In genomic region chr3:119859728-119860127, GRCh38 we compare ENCODE assay signal across 27 cellular contexts.
"Had no signal": no experiment of that assay in that cellular context is flagged by ENCODE, and none has a peak within 500 bp of the region (broad histone marks: within the 10 kb centered on the region; RNA-seq: fewer than 3 reads in every experiment).

No MANE protein-coding gene starts in this region.

- ATAC-seq: left lobe of liver; pancreas; right cardiac atrium; sciatic nerve; stimulated activated naive B cell treated with anti-CD40 and anti-IgM and Interleukin-4, amounts not matched to agents 10 μg/mL and 1 μg/mL and 100 μg/mL, for 72 hours; stimulated activated naive CD8-positive, alpha-beta T cell treated with anti-CD3 and anti-CD28 coated beads, Interleukin-15, Interleukin-2, amounts not matched to agents 100 U/mL and 50 U/mL, for 24 hours had no signal

- H3K4me1 Mint-ChIP-seq: mesothelial cell of epicardium; naive B cell; nephron; neural crest cell; stimulated activated naive B cell treated with anti-CD40 and anti-IgM and Interleukin-4, amounts not matched to agents 10 μg/mL and 1 μg/mL and 100 μg/mL, for 72 hours had no signal

- H3K27me3 ChIP-seq: heart right ventricle, hepatocyte, pancreas, stomach, testis, thyroid gland, transverse colon, upper lobe of left lung, vagina had no signal

- H3K4me1 ChIP-seq: pancreas, stomach, testis, thyroid gland, transverse colon, upper lobe of left lung, vagina had no signal

- H3K9me3 ChIP-seq: pancreas, stomach, testis, thyroid gland, transverse colon, upper lobe of left lung, vagina had no signal

- H3K4me3 ChIP-seq: heart right ventricle, hepatocyte, lung, pancreas, skin epidermis, stomach, testis, thyroid gland, transverse colon, upper lobe of left lung, vagina had no signal

- H3K27me3 Mint-ChIP-seq: naive B cell; stimulated activated naive B cell treated with anti-CD40 and anti-IgM and Interleukin-4, amounts not matched to agents 10 μg/mL and 1 μg/mL and 100 μg/mL, for 72 hours had no signal

- H3K27ac Mint-ChIP-seq: mesothelial cell of epicardium; naive B cell; nephron; stimulated activated naive B cell treated with anti-CD40 and anti-IgM and Interleukin-4, amounts not matched to agents 10 μg/mL and 1 μg/mL and 100 μg/mL, for 72 hours had no signal

- DNase-seq: heart right ventricle; islet precursor cell; mesendoderm; naive B cell; nucleus accumbens; pancreas; right cardiac atrium; stimulated activated CD4-positive, alpha-beta T cell treated with anti-CD3 and anti-CD28 coated beads, Interleukin-12 subunit alpha, Interleukin-12 subunit beta, amount 100 ng/mL, for 4 hours; stimulated activated CD4-positive, alpha-beta T cell treated with anti-CD3 and anti-CD28 coated beads, Interleukin-15, amount 100 ng/mL, for 24 hours; stimulated activated CD4-positive, alpha-beta T cell treated with anti-CD3 and anti-CD28 coated beads, Interleukin-2, amount 100 ng/mL, for 24 hours; stimulated activated CD4-positive, alpha-beta T cell treated with anti-CD3 and anti-CD28 coated beads, Interleukin-4, amount 100 ng/mL, for 1 hour; stimulated activated naive B cell treated with anti-CD40 and anti-IgM and Interleukin-4, amounts not matched to agents 10 μg/mL and 1 μg/mL and 100 μg/mL, for 72 hours; stimulated activated naive CD8-positive, alpha-beta T cell treated with anti-CD3 and anti-CD28 coated beads, Interleukin-15, Interleukin-2, amounts not matched to agents 100 U/mL and 50 U/mL, for 24 hours; stomach; testis; thyroid gland; transverse colon; upper lobe of left lung had no signal

- H3K27ac ChIP-seq: hepatocyte, pancreas, skin epidermis, stomach, testis, thyroid gland, transverse colon, upper lobe of left lung, vagina had no signal

- H3K4me3 Mint-ChIP-seq: mesothelial cell of epicardium; naive B cell; nephron; neural crest cell; stimulated activated naive B cell treated with anti-CD40 and anti-IgM and Interleukin-4, amounts not matched to agents 10 μg/mL and 1 μg/mL and 100 μg/mL, for 72 hours had no signal
